ENCODE assay signal across 9 cellular contexts in genomic region chr6:31575335-31575901, GRCh38. TPM values are rescaled to one million over a fixed set of nuclear protein-coding genes. Genes with fewer than 3 reads are reported as not detected.
DNase-seq lines count a peak whose midpoint lies in the region; ATAC-seq and TF ChIP-seq lines count a peak whose summit lies in the region.
"Had no signal": no experiment of that assay in that cellular context is flagged by ENCODE, and none has a peak within 500 bp of the region (broad histone marks: within the 10 kb centered on the region; RNA-seq: fewer than 3 reads in every experiment).

Gene TNF (plus strand): TSS chr6:31575565. CDS start chr6:31575742, 177 bp downstream.

- H3K4me2 ChIP-seq in Loucy (ENCODE audit: low read depth, low read length, poor library complexity, severe bottlenecking) = peak within 1 kb of the TSS; percentile 52

- peak within 1 kb of the TSS; percentile 97 for H3K27ac Mint-ChIP-seq in activated CD8-positive, alpha-beta T cell treated with anti-CD3 and anti-CD28 coated beads for 36 hours
- H3K27ac Mint-ChIP-seq: nephron had no signal

- no peaks in the 10 kb centered on the region for H3K27me3 Mint-ChIP-seq in activated CD8-positive, alpha-beta T cell treated with anti-CD3 and anti-CD28 coated beads for 36 hours

- peak; percentile 87 for DNase-seq in activated CD8-positive, alpha-beta T cell treated with anti-CD3 and anti-CD28 coated beads for 36 hours
- DNase-seq in globus pallidus (ENCODE audit: low spot score) (peak; percentile 50), DMS153 (lab: John Stamatoyannopoulos, UW) (no peak)
- peak; percentile 66 to 90 (median 77) for DNase-seq in stimulated activated CD4-positive, alpha-beta T cell treated with anti-CD3 and anti-CD28 coated beads, Interleukin-1b, Interleukin-23, amount 100 ng/mL, for 24 hours (ENCODE audit: low read depth in 4 of 4, low spot score in 1 of 4)

- H3K4me1 Mint-ChIP-seq in activated CD8-positive, alpha-beta T cell treated with anti-CD3 and anti-CD28 coated beads for 36 hours (ENCODE audit: low read depth) = peaks cover 54% of the 10 kb centered on the region

- peak; percentile 21 for ATAC-seq in activated CD8-positive, alpha-beta T cell treated with anti-CD3 and anti-CD28 coated beads for 36 hours
- no peak for ATAC-seq in HG03571 (IDR thresholded peaks at IDR 0.05; ENCODE audit: unreplicated experiment)
- no peak for ATAC-seq in GM21529 (IDR thresholded peaks at IDR 0.05; ENCODE audit: unreplicated experiment)
- ATAC-seq in GM21515 (IDR thresholded peaks at IDR 0.05; ENCODE audit: unreplicated experiment) = no peak

- H3K36me3 ChIP-seq in Loucy (ENCODE audit: insufficient read depth, low read length) = no peaks in the 10 kb centered on the region

- no peak within 1 kb of the TSS for H2AFZ ChIP-seq in Loucy (ENCODE audit: low read length)

- peak within 1 kb of the TSS; percentile 49 for H3K4me3 ChIP-seq in Loucy (ENCODE audit: low read length, poor library complexity, severe bottlenecking)

- intact Hi-C loops in activated CD8-positive, alpha-beta T cell treated with anti-CD3 and anti-CD28 coated beads for 36 hours (cut with micrococcal nuclease) = loop anchor here (2.0 kb wide), 1 partner anchor 17 kb away; no protein-coding TSS in a partner anchor

- no peaks in the 10 kb centered on the region for H3K9me3 ChIP-seq in Loucy (ENCODE audit: insufficient read depth, low read depth, low read length)

- H3K4me1 ChIP-seq in Loucy (ENCODE audit: insufficient read depth, low read length, poor library complexity, severe bottlenecking) = peaks cover 72% of the 10 kb centered on the region

- H3F3A ChIP-seq in Loucy (ENCODE audit: low read depth) = no peaks in the 10 kb centered on the region

- peaks cover 68% of the 10 kb centered on the region for H3K36me3 Mint-ChIP-seq in activated CD8-positive, alpha-beta T cell treated with anti-CD3 and anti-CD28 coated beads for 36 hours (ENCODE audit: low read depth)

- no peaks in the 10 kb centered on the region for H4K20me1 ChIP-seq in Loucy (ENCODE audit: insufficient read depth, low read length, poor library complexity, severe bottlenecking)

- no peaks in the 10 kb centered on the region for H3K27me3 ChIP-seq in Loucy (ENCODE audit: insufficient read depth, low read length, poor library complexity, severe bottlenecking)

- no peaks in the 10 kb centered on the region for H3K9me3 Mint-ChIP-seq in activated CD8-positive, alpha-beta T cell treated with anti-CD3 and anti-CD28 coated beads for 36 hours
- H3K9me3 Mint-ChIP-seq: nephron had no signal

- H3K79me2 ChIP-seq in Loucy (ENCODE audit: insufficient read depth, low read length) = no peaks in the 10 kb centered on the region

- POLR2A ChIA-PET in activated CD8-positive, alpha-beta T cell treated with anti-CD3 and anti-CD28 coated beads for 36 hours (lab: Charles Lee) = interaction anchor here (0.6 to 35.7 kb wide), 12 partner anchors 5 to 334 kb away, joined by 3 to 1181 read pairs (median 8); partner anchors contain the start of genes ABHD16A, ATP6V1G2, BAG6 and DDX39B

- H3K9ac ChIP-seq in Loucy (ENCODE audit: low read depth, low read length, poor library complexity, severe bottlenecking) = peak within 1 kb of the TSS; percentile 54

- peak within 1 kb of the TSS; percentile 96 for H3K4me3 Mint-ChIP-seq in activated CD8-positive, alpha-beta T cell treated with anti-CD3 and anti-CD28 coated beads for 36 hours

- CTCF ChIA-PET in activated CD8-positive, alpha-beta T cell treated with anti-CD3 and anti-CD28 coated beads for 36 hours (lab: Charles Lee) = interaction anchor here (1.9 to 56.2 kb wide), 3 partner anchors 14 to 41 kb away, joined by 5 to 2542 read pairs (median 2542); partner anchors contain the start of genes ATP6V1G2, DDX39B, LST1 and LTA

- TF ChIP-seq CTCF in Loucy (conservative IDR thresholded peaks at IDR 0.05; ENCODE audit: low read length) = no peak
- no peak for TF ChIP-seq CTCF in activated CD8-positive, alpha-beta T cell treated with anti-CD3 and anti-CD28 coated beads for 36 hours (IDR thresholded peaks at IDR 0.05)

- no peaks in the 10 kb centered on the region for H3K9me2 ChIP-seq in Loucy (replicated peaks; ENCODE audit: low read depth, low read length)

RNA-seq across cellular contexts. Expression of gene TNF, which starts in this region (rescaled TPM):
- 10 to 100 TPM; 89.2 to 92.5 TPM for total RNA-seq in activated CD8-positive, alpha-beta T cell treated with anti-CD3 and anti-CD28 coated beads for 36 hours
